2 cellular contexts compared by ENCODE assay signal in genomic region chr17:343875-344752, GRCh38.
TF ChIP-seq lines count a peak whose summit lies in the region.

No MANE protein-coding gene starts in this region.

TF ChIP-seq in K562, 482 proteins besides CTCF, POLR2A, EP300 and RAD21:
- TF ChIP-seq ATF3 (IDR thresholded peaks at IDR 0.05) (peak; percentile 17; the same call in 1 of the 2 replicates), ATF3 (CRISPR knock-in tag; conservative IDR thresholded peaks at IDR 0.05) (no peak), DNMT1 (IDR thresholded peaks at IDR 0.05) (no peak), CUX1 (CRISPR knock-in tag; IDR thresholded peaks at IDR 0.05) (no peak), ZNF778 (CRISPR knock-in tag; IDR thresholded peaks at IDR 0.05) (no peak), ATF1 (CRISPR knock-in tag; IDR thresholded peaks at IDR 0.05) (no peak), ATF1 (tag; IDR thresholded peaks at IDR 0.05) (peak; percentile 60), ZC3H8 (IDR thresholded peaks at IDR 0.05) (no peak), SIN3B (IDR thresholded peaks at IDR 0.05; ENCODE audit: low read depth) (no peak)

TF ChIP-seq in HepG2, 621 proteins besides CTCF, POLR2A, EP300 and RAD21:
- TF ChIP-seq ATF7 (IDR thresholded peaks at IDR 0.05) (peak; percentile 80), ATF7 (CRISPR knock-in tag; IDR thresholded peaks at IDR 0.05) (no peak), ZBTB25 (CRISPR knock-in tag; IDR thresholded peaks at IDR 0.05) (no peak), KLF13 (CRISPR knock-in tag; IDR thresholded peaks at IDR 0.05) (no peak), JUNB (CRISPR knock-in tag; IDR thresholded peaks at IDR 0.05; ENCODE audit: borderline replicate concordance) (no peak), ZNF746 (CRISPR knock-in tag; IDR thresholded peaks at IDR 0.05) (no peak), ZNF891 (CRISPR knock-in tag; IDR thresholded peaks at IDR 0.05) (no peak), CREB1 (IDR thresholded peaks at IDR 0.05) (peak; percentile 92), CREB1 (CRISPR knock-in tag; IDR thresholded peaks at IDR 0.05) (no peak)
TF ChIP-seq in HepG2: peak in this region for 2.
